In the genomic region with DNA sequence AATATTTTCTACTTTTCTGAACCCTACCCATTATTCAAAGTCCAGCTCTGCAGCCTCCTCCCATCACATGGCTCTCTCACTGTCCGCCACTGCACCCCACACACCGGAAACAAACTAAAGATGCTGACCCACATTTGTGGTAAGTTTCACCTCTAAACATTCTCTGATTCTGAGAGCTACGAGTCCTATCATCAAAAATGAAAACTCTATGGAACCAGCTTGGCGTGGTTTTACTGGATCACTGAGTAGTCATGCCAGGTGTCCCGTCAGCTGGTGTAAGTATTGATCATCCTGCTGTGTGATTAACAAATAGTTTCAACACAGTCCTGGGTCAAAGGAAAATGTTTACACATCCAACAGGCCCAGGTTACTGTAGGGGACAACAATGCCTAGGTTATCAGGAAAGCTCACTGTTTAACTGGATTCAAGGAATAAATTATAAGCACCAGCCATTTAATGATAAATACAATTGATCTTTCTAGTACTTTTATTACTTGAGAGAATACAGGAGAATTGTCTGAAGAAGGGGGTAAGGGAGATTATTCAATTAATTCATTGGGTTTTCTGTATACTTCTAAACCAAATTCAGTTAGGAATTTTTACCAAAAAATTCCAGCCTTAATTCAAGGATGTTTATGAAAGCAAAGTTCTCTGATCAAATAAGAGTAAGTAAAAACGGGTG, we compare ENCODE assay signal across 1 cellular context.
TF ChIP-seq lines count a peak whose summit lies in the region.

No MANE protein-coding gene starts in this region.

TF ChIP-seq in HepG2, 621 proteins besides CTCF, POLR2A, EP300 and RAD21 (continued from another document and continues in another):
- TF ChIP-seq, protein P1, sequence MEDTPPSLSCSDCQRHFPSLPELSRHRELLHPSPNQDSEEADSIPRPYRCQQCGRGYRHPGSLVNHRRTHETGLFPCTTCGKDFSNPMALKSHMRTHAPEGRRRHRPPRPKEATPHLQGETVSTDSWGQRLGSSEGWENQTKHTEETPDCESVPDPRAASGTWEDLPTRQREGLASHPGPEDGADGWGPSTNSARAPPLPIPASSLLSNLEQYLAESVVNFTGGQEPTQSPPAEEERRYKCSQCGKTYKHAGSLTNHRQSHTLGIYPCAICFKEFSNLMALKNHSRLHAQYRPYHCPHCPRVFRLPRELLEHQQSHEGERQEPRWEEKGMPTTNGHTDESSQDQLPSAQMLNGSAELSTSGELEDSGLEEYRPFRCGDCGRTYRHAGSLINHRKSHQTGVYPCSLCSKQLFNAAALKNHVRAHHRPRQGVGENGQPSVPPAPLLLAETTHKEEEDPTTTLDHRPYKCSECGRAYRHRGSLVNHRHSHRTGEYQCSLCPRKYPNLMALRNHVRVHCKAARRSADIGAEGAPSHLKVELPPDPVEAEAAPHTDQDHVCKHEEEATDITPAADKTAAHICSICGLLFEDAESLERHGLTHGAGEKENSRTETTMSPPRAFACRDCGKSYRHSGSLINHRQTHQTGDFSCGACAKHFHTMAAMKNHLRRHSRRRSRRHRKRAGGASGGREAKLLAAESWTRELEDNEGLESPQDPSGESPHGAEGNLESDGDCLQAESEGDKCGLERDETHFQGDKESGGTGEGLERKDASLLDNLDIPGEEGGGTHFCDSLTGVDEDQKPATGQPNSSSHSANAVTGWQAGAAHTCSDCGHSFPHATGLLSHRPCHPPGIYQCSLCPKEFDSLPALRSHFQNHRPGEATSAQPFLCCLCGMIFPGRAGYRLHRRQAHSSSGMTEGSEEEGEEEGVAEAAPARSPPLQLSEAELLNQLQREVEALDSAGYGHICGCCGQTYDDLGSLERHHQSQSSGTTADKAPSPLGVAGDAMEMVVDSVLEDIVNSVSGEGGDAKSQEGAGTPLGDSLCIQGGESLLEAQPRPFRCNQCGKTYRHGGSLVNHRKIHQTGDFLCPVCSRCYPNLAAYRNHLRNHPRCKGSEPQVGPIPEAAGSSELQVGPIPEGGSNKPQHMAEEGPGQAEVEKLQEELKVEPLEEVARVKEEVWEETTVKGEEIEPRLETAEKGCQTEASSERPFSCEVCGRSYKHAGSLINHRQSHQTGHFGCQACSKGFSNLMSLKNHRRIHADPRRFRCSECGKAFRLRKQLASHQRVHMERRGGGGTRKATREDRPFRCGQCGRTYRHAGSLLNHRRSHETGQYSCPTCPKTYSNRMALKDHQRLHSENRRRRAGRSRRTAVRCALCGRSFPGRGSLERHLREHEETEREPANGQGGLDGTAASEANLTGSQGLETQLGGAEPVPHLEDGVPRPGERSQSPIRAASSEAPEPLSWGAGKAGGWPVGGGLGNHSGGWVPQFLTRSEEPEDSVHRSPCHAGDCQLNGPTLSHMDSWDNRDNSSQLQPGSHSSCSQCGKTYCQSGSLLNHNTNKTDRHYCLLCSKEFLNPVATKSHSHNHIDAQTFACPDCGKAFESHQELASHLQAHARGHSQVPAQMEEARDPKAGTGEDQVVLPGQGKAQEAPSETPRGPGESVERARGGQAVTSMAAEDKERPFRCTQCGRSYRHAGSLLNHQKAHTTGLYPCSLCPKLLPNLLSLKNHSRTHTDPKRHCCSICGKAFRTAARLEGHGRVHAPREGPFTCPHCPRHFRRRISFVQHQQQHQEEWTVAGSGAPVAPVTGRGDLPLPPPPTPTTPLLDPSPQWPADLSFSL (CRISPR knock-in tag; IDR thresholded peaks at IDR 0.05) = no peak; the same call in 1 of the 2 replicates
- TF ChIP-seq ZC3H13 (CRISPR knock-in tag; IDR thresholded peaks at IDR 0.05) (no peak), SP2 (CRISPR knock-in tag; IDR thresholded peaks at IDR 0.05) (no peak), ZNF761 (CRISPR knock-in tag; conservative IDR thresholded peaks at IDR 0.05) (no peak), KDM3A (CRISPR knock-in tag; IDR thresholded peaks at IDR 0.05; ENCODE audit: low read depth) (no peak; the same call in 1 of the 2 replicates), ZNF879 (CRISPR knock-in tag; IDR thresholded peaks at IDR 0.05) (no peak), YEATS2 (CRISPR knock-in tag; IDR thresholded peaks at IDR 0.05; ENCODE audit: borderline replicate concordance) (peak; percentile 43; the same call in 1 of the 2 replicates), SAFB2 (CRISPR knock-in tag; IDR thresholded peaks at IDR 0.05; ENCODE audit: borderline replicate concordance, low read depth) (no peak), AKAP8 (CRISPR knock-in tag; IDR thresholded peaks at IDR 0.05) (0 out of 2 replicates have a peak, but pooled peaks have one; percentile 52), SUZ12 (IDR thresholded peaks at IDR 0.05; ENCODE audit: low read depth, low read length) (no peak), ZNF496 (CRISPR knock-in tag; IDR thresholded peaks at IDR 0.05; ENCODE audit: insufficient replicate concordance) (no peak)
- TF ChIP-seq, protein P2, sequence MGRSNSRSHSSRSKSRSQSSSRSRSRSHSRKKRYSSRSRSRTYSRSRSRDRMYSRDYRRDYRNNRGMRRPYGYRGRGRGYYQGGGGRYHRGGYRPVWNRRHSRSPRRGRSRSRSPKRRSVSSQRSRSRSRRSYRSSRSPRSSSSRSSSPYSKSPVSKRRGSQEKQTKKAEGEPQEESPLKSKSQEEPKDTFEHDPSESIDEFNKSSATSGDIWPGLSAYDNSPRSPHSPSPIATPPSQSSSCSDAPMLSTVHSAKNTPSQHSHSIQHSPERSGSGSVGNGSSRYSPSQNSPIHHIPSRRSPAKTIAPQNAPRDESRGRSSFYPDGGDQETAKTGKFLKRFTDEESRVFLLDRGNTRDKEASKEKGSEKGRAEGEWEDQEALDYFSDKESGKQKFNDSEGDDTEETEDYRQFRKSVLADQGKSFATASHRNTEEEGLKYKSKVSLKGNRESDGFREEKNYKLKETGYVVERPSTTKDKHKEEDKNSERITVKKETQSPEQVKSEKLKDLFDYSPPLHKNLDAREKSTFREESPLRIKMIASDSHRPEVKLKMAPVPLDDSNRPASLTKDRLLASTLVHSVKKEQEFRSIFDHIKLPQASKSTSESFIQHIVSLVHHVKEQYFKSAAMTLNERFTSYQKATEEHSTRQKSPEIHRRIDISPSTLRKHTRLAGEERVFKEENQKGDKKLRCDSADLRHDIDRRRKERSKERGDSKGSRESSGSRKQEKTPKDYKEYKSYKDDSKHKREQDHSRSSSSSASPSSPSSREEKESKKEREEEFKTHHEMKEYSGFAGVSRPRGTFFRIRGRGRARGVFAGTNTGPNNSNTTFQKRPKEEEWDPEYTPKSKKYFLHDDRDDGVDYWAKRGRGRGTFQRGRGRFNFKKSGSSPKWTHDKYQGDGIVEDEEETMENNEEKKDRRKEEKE (IDR thresholded peaks at IDR 0.05) = no peak
- TF ChIP-seq, protein P3, sequence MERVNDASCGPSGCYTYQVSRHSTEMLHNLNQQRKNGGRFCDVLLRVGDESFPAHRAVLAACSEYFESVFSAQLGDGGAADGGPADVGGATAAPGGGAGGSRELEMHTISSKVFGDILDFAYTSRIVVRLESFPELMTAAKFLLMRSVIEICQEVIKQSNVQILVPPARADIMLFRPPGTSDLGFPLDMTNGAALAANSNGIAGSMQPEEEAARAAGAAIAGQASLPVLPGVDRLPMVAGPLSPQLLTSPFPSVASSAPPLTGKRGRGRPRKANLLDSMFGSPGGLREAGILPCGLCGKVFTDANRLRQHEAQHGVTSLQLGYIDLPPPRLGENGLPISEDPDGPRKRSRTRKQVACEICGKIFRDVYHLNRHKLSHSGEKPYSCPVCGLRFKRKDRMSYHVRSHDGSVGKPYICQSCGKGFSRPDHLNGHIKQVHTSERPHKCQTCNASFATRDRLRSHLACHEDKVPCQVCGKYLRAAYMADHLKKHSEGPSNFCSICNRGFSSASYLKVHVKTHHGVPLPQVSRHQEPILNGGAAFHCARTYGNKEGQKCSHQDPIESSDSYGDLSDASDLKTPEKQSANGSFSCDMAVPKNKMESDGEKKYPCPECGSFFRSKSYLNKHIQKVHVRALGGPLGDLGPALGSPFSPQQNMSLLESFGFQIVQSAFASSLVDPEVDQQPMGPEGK (CRISPR knock-in tag; IDR thresholded peaks at IDR 0.05) = peak; percentile 63; the same call in 1 of the 2 replicates
- TF ChIP-seq, protein P4, sequence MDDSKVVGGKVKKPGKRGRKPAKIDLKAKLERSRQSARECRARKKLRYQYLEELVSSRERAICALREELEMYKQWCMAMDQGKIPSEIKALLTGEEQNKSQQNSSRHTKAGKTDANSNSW (CRISPR knock-in tag; IDR thresholded peaks at IDR 0.05; ENCODE audit: borderline replicate concordance) = no peak
- TF ChIP-seq, protein P5, sequence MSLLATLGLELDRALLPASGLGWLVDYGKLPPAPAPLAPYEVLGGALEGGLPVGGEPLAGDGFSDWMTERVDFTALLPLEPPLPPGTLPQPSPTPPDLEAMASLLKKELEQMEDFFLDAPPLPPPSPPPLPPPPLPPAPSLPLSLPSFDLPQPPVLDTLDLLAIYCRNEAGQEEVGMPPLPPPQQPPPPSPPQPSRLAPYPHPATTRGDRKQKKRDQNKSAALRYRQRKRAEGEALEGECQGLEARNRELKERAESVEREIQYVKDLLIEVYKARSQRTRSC (CRISPR knock-in tag; IDR thresholded peaks at IDR 0.05; ENCODE audit: low read depth) = peak; percentile 75; the same call in 1 of the 2 replicates
- TF ChIP-seq, protein P6, sequence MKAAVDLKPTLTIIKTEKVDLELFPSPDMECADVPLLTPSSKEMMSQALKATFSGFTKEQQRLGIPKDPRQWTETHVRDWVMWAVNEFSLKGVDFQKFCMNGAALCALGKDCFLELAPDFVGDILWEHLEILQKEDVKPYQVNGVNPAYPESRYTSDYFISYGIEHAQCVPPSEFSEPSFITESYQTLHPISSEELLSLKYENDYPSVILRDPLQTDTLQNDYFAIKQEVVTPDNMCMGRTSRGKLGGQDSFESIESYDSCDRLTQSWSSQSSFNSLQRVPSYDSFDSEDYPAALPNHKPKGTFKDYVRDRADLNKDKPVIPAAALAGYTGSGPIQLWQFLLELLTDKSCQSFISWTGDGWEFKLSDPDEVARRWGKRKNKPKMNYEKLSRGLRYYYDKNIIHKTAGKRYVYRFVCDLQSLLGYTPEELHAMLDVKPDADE (CRISPR knock-in tag; IDR thresholded peaks at IDR 0.05) = no peak
- TF ChIP-seq, protein P7, sequence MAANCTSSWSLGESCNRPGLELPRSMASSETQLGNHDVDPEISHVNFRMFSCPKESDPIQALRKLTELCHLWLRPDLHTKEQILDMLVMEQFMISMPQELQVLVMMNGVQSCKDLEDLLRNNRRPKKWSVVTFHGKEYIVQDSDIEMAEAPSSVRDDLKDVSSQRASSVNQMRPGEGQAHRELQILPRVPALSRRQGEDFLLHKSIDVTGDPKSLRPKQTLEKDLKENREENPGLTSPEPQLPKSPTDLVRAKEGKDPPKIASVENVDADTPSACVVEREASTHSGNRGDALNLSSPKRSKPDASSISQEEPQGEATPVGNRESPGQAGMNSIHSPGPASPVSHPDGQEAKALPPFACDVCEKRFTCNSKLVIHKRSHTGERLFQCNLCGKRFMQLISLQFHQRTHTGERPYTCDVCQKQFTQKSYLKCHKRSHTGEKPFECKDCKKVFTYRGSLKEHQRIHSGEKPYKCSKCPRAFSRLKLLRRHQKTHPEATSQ (CRISPR knock-in tag; IDR thresholded peaks at IDR 0.05; ENCODE audit: borderline replicate concordance) = no peak
- TF ChIP-seq, protein P8, sequence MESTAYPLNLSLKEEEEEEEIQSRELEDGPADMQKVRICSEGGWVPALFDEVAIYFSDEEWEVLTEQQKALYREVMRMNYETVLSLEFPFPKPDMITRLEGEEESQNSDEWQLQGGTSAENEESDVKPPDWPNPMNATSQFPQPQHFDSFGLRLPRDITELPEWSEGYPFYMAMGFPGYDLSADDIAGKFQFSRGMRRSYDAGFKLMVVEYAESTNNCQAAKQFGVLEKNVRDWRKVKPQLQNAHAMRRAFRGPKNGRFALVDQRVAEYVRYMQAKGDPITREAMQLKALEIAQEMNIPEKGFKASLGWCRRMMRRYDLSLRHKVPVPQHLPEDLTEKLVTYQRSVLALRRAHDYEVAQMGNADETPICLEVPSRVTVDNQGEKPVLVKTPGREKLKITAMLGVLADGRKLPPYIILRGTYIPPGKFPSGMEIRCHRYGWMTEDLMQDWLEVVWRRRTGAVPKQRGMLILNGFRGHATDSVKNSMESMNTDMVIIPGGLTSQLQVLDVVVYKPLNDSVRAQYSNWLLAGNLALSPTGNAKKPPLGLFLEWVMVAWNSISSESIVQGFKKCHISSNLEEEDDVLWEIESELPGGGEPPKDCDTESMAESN (CRISPR knock-in tag; conservative IDR thresholded peaks at IDR 0.05) = peak; percentile 50; the same call in 1 of the 2 replicates
- TF ChIP-seq, protein P9, sequence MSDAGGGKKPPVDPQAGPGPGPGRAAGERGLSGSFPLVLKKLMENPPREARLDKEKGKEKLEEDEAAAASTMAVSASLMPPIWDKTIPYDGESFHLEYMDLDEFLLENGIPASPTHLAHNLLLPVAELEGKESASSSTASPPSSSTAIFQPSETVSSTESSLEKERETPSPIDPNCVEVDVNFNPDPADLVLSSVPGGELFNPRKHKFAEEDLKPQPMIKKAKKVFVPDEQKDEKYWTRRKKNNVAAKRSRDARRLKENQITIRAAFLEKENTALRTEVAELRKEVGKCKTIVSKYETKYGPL (CRISPR knock-in tag; IDR thresholded peaks at IDR 0.05) = no peak
- TF ChIP-seq, protein P10, sequence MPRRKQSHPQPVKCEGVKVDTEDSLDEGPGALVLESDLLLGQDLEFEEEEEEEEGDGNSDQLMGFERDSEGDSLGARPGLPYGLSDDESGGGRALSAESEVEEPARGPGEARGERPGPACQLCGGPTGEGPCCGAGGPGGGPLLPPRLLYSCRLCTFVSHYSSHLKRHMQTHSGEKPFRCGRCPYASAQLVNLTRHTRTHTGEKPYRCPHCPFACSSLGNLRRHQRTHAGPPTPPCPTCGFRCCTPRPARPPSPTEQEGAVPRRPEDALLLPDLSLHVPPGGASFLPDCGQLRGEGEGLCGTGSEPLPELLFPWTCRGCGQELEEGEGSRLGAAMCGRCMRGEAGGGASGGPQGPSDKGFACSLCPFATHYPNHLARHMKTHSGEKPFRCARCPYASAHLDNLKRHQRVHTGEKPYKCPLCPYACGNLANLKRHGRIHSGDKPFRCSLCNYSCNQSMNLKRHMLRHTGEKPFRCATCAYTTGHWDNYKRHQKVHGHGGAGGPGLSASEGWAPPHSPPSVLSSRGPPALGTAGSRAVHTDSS (CRISPR knock-in tag; conservative IDR thresholded peaks at IDR 0.05) = no peak
- TF ChIP-seq, protein P11, sequence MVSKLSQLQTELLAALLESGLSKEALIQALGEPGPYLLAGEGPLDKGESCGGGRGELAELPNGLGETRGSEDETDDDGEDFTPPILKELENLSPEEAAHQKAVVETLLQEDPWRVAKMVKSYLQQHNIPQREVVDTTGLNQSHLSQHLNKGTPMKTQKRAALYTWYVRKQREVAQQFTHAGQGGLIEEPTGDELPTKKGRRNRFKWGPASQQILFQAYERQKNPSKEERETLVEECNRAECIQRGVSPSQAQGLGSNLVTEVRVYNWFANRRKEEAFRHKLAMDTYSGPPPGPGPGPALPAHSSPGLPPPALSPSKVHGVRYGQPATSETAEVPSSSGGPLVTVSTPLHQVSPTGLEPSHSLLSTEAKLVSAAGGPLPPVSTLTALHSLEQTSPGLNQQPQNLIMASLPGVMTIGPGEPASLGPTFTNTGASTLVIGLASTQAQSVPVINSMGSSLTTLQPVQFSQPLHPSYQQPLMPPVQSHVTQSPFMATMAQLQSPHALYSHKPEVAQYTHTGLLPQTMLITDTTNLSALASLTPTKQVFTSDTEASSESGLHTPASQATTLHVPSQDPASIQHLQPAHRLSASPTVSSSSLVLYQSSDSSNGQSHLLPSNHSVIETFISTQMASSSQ (IDR thresholded peaks at IDR 0.05; ENCODE audit: low read depth) = peak; percentile 43; the same call in 1 of the 2 replicates
- TF ChIP-seq, protein P11 (CRISPR knock-in tag; IDR thresholded peaks at IDR 0.05; ENCODE audit: borderline replicate concordance) = peak; percentile 72; the same call in 1 of the 2 replicates
